ENCODE assay signal across 1 cellular context in genomic region chr20:47165376-47165865, GRCh38.
TF ChIP-seq lines count a peak whose summit lies in the region.

No MANE protein-coding gene starts in this region.

TF ChIP-seq in HepG2, 621 proteins besides CTCF, POLR2A, EP300 and RAD21 (continued from another document and continues in another):
- TF ChIP-seq FOXA1 (IDR thresholded peaks at IDR 0.05) (no peak), FOXA1 (CRISPR knock-in tag; IDR thresholded peaks at IDR 0.05) (0 out of 2 replicates have a peak, but pooled peaks have one; percentile 4), ZKSCAN1 (IDR thresholded peaks at IDR 0.05; ENCODE audit: low read length) (no peak), TOE1 (CRISPR knock-in tag; IDR thresholded peaks at IDR 0.05) (no peak), ZBTB2 (CRISPR knock-in tag; IDR thresholded peaks at IDR 0.05; ENCODE audit: low read depth) (no peak), CHCHD3 (CRISPR knock-in tag; IDR thresholded peaks at IDR 0.05) (no peak), ZNF7 (CRISPR knock-in tag; IDR thresholded peaks at IDR 0.05) (no peak), REPIN1 (CRISPR knock-in tag; IDR thresholded peaks at IDR 0.05; ENCODE audit: borderline replicate concordance, low read depth) (peak; percentile 56; the same call in 1 of the 2 replicates), SP4 (CRISPR knock-in tag; IDR thresholded peaks at IDR 0.05) (no peak), ZFP37 (CRISPR knock-in tag; IDR thresholded peaks at IDR 0.05; ENCODE audit: borderline replicate concordance) (no peak), MAFG (CRISPR knock-in tag; IDR thresholded peaks at IDR 0.05) (no peak), ZNF383 (CRISPR knock-in tag; IDR thresholded peaks at IDR 0.05; ENCODE audit: borderline replicate concordance) (no peak), MAF1 (CRISPR knock-in tag; IDR thresholded peaks at IDR 0.05; ENCODE audit: borderline replicate concordance) (no peak), DRAP1 (CRISPR knock-in tag; IDR thresholded peaks at IDR 0.05) (no peak), EEA1 (CRISPR knock-in tag; IDR thresholded peaks at IDR 0.05; ENCODE audit: borderline replicate concordance) (no peak), BATF2 (CRISPR knock-in tag; IDR thresholded peaks at IDR 0.05) (no peak), MAZ (IDR thresholded peaks at IDR 0.05; ENCODE audit: borderline replicate concordance, low read depth, low read length) (no peak), MAZ (CRISPR knock-in tag; IDR thresholded peaks at IDR 0.05; ENCODE audit: low read depth) (no peak), KAT8 (CRISPR knock-in tag; IDR thresholded peaks at IDR 0.05) (no peak), FIP1L1 (IDR thresholded peaks at IDR 0.05; ENCODE audit: borderline replicate concordance, insufficient read depth, low read depth, low read length) (no peak), ZKSCAN8 (CRISPR knock-in tag; IDR thresholded peaks at IDR 0.05; ENCODE audit: borderline replicate concordance) (no peak), TRIM24 (CRISPR knock-in tag; IDR thresholded peaks at IDR 0.05) (no peak), SMAD9 (CRISPR knock-in tag; IDR thresholded peaks at IDR 0.05) (no peak), CBX5 (CRISPR knock-in tag; IDR thresholded peaks at IDR 0.05; ENCODE audit: borderline replicate concordance) (peak; percentile 49; the same call in 1 of the 2 replicates), PCBP1 (IDR thresholded peaks at IDR 0.05; ENCODE audit: borderline replicate concordance, low read depth, low read length) (no peak), ZNF326 (CRISPR knock-in tag; IDR thresholded peaks at IDR 0.05; ENCODE audit: borderline replicate concordance) (no peak), ZNF556 (CRISPR knock-in tag; IDR thresholded peaks at IDR 0.05; ENCODE audit: borderline replicate concordance) (peak; percentile 90), ZNF703 (CRISPR knock-in tag; IDR thresholded peaks at IDR 0.05; ENCODE audit: borderline replicate concordance) (no peak), NAIF1 (CRISPR knock-in tag; IDR thresholded peaks at IDR 0.05; ENCODE audit: borderline replicate concordance) (no peak), ZNF44 (CRISPR knock-in tag; IDR thresholded peaks at IDR 0.05) (no peak), HHEX (CRISPR knock-in tag; IDR thresholded peaks at IDR 0.05) (no peak), PBX2 (CRISPR knock-in tag; IDR thresholded peaks at IDR 0.05) (no peak), FLYWCH1 (CRISPR knock-in tag; IDR thresholded peaks at IDR 0.05) (no peak), NFRKB (IDR thresholded peaks at IDR 0.05) (no peak), ZNF772 (CRISPR knock-in tag; IDR thresholded peaks at IDR 0.05) (peak; percentile 75; the same call in 1 of the 2 replicates), ZNF180 (CRISPR knock-in tag; IDR thresholded peaks at IDR 0.05; ENCODE audit: borderline replicate concordance, low read depth) (no peak), ZNF24 (IDR thresholded peaks at IDR 0.05) (no peak), PRMT3 (CRISPR knock-in tag; IDR thresholded peaks at IDR 0.05; ENCODE audit: borderline replicate concordance, low read depth) (no peak), ZNF644 (CRISPR knock-in tag; IDR thresholded peaks at IDR 0.05; ENCODE audit: low read depth) (0 out of 2 replicates have a peak, but pooled peaks have one; percentile 26), SP1 (IDR thresholded peaks at IDR 0.05) (no peak), SP1 (CRISPR knock-in tag; IDR thresholded peaks at IDR 0.05) (no peak), ETS1 (CRISPR knock-in tag; IDR thresholded peaks at IDR 0.05) (no peak), ZSCAN21 (CRISPR knock-in tag; IDR thresholded peaks at IDR 0.05; ENCODE audit: borderline replicate concordance) (no peak), ZNF207 (IDR thresholded peaks at IDR 0.05; ENCODE audit: borderline replicate concordance) (no peak), EZH2 (conservative IDR thresholded peaks at IDR 0.05; ENCODE audit: low read depth, low read length) (no peak), ZNF513 (CRISPR knock-in tag; conservative IDR thresholded peaks at IDR 0.05) (no peak), CHD4 (IDR thresholded peaks at IDR 0.05; ENCODE audit: borderline replicate concordance, low read length) (no peak), TIGD3 (CRISPR knock-in tag; IDR thresholded peaks at IDR 0.05; ENCODE audit: borderline replicate concordance) (no peak), ZSCAN29 (CRISPR knock-in tag; conservative IDR thresholded peaks at IDR 0.05) (peak; percentile 69; the same call in 1 of the 2 replicates), SALL2 (CRISPR knock-in tag; IDR thresholded peaks at IDR 0.05) (0 out of 2 replicates have a peak, but pooled peaks have one; percentile 47), FOXK1 (CRISPR knock-in tag; IDR thresholded peaks at IDR 0.05; ENCODE audit: borderline replicate concordance, low read depth) (no peak), NFYB (CRISPR knock-in tag; IDR thresholded peaks at IDR 0.05) (no peak), ZNF30 (CRISPR knock-in tag; IDR thresholded peaks at IDR 0.05) (no peak), ZNF788 (CRISPR knock-in tag; IDR thresholded peaks at IDR 0.05; ENCODE audit: borderline replicate concordance) (peak; percentile 73; the same call in 1 of the 2 replicates), NFYC (CRISPR knock-in tag; IDR thresholded peaks at IDR 0.05) (no peak), TFE3 (CRISPR knock-in tag; IDR thresholded peaks at IDR 0.05) (no peak), ZNF670 (CRISPR knock-in tag; IDR thresholded peaks at IDR 0.05; ENCODE audit: borderline replicate concordance) (no peak), ZNF331 (CRISPR knock-in tag; IDR thresholded peaks at IDR 0.05) (peak; percentile 39; the same call in 1 of the 2 replicates), GRHL1 (CRISPR knock-in tag; conservative IDR thresholded peaks at IDR 0.05) (no peak), ZNF230 (CRISPR knock-in tag; IDR thresholded peaks at IDR 0.05) (peak; percentile 75; the same call in 1 of the 2 replicates), ZNF780A (CRISPR knock-in tag; IDR thresholded peaks at IDR 0.05) (no peak), YEATS2 (CRISPR knock-in tag; IDR thresholded peaks at IDR 0.05; ENCODE audit: borderline replicate concordance) (no peak), CC2D1A (CRISPR knock-in tag; IDR thresholded peaks at IDR 0.05) (no peak), ZNF430 (CRISPR knock-in tag; IDR thresholded peaks at IDR 0.05) (no peak), NFE2L1 (CRISPR knock-in tag; IDR thresholded peaks at IDR 0.05; ENCODE audit: borderline replicate concordance) (no peak), ZNF441 (CRISPR knock-in tag; IDR thresholded peaks at IDR 0.05; ENCODE audit: borderline replicate concordance) (peak; percentile 44; the same call in 1 of the 2 replicates), ZNF205 (CRISPR knock-in tag; IDR thresholded peaks at IDR 0.05) (no peak), TARDBP (CRISPR knock-in tag; IDR thresholded peaks at IDR 0.05) (peak; percentile 27; the same call in 1 of the 2 replicates), HOXA9 (CRISPR knock-in tag; IDR thresholded peaks at IDR 0.05; ENCODE audit: borderline replicate concordance) (no peak)
